Comparison of ENCODE assay signal across 30 cellular contexts in genomic region chr20:36507746-36508145, GRCh38. TPM values are rescaled to one million over a fixed set of nuclear protein-coding genes. Genes with fewer than 3 reads are reported as not detected.
DNase-seq lines count a peak whose midpoint lies in the region; ATAC-seq and TF ChIP-seq lines count a peak whose summit lies in the region.
"Had no signal": no experiment of that assay in that cellular context is flagged by ENCODE, and none has a peak within 500 bp of the region (broad histone marks: within the 10 kb centered on the region; RNA-seq: fewer than 3 reads in every experiment).

No MANE protein-coding gene starts in this region.

- peaks cover 75% of the 10 kb centered on the region for H3K79me2 ChIP-seq in smooth muscle cell (ENCODE audit: low read depth)

- 79% methylated on average over 6 of the region's 6 CpGs for WGBS in smooth muscle cell (ENCODE audit: low lambda C conversion rate)

- no peak overlapping the region for H3K4me2 ChIP-seq in smooth muscle cell
- H3K4me2 ChIP-seq: KMS-11 had no signal

- no peak overlapping the region for H2AFZ ChIP-seq in smooth muscle cell (ENCODE audit: low read depth)

- peaks cover 18% of the 10 kb centered on the region for H3K36me3 ChIP-seq in smooth muscle cell (ENCODE audit: low read depth)

- no peaks in the 10 kb centered on the region for H3K4me1 ChIP-seq in smooth muscle cell (ENCODE audit: low read depth)
- H3K4me1 ChIP-seq: HAP-1, SJCRH30 had no signal

- H4K20me1 ChIP-seq in smooth muscle cell (ENCODE audit: low read depth) = peaks cover 99% of the 10 kb centered on the region

- ATAC-seq in activated T-helper 17 cell treated with anti-CD3 and anti-CD28 coated beads, Interleukin-2, amount 50 U/mL, for 72 hours (replicated peaks) = no peak
- ATAC-seq in HG03025 (IDR thresholded peaks at IDR 0.05; ENCODE audit: low FRiP score, unreplicated experiment) = no peak
- ATAC-seq in HG03439 (IDR thresholded peaks at IDR 0.05; ENCODE audit: unreplicated experiment) = no peak
- ATAC-seq in GM18909 (IDR thresholded peaks at IDR 0.05; ENCODE audit: poor library complexity, unreplicated experiment) = no peak
- ATAC-seq: GM12878, Right ventricle myocardium inferior had no signal

- no peak for DNase-seq in T-helper 2 cell treated with Interferon-gamma antibody and Interleukin-4, amounts not matched to agents 5 μg/mL and 100 μg/mL, for 36 hours (ENCODE audit: low spot score)
- DNase-seq in T-helper 2 cell = no peak
- peak; percentile 83 for DNase-seq in islet precursor cell
- DNase-seq in smooth muscle cell (lab: John Stamatoyannopoulos, UW; ENCODE audit: unreplicated experiment) = no peak
- DNase-seq: CD8-positive, alpha-beta memory T cell; DMS 273 treated with DMSO at 0.1 percent for 48 hours; DMS79; EL; GDM1; GOT3; HFFc6; NCI-H1048; NCI-H1417; NCI-H1694; NCI-H2029 treated with DMSO at 0.1 percent for 48 hours; NCI-H2227 treated with DMSO at 0.1 percent for 48 hours; NCI-H526 treated with DMSO at 0.1 percent for 48 hours; SJCRH30 had no signal

- TF ChIP-seq CTCF in smooth muscle cell (IDR thresholded peaks at IDR 0.05; ENCODE audit: borderline replicate concordance, insufficient read depth, poor library complexity, severe bottlenecking) = no peak

- peaks cover 8% of the 10 kb centered on the region for H3F3A ChIP-seq in smooth muscle cell (ENCODE audit: low read depth)

- peak overlapping the region; percentile 63 for H3K27ac ChIP-seq in smooth muscle cell (ENCODE audit: low read depth)
- H3K27ac ChIP-seq: 22Rv1, C4-2B, KMS-11, SJCRH30 had no signal

- H3K27ac Mint-ChIP-seq in T-helper 2 cell treated with Interferon-gamma antibody and Interleukin-4, amounts not matched to agents 5 μg/mL and 100 μg/mL, for 36 hours = peak overlapping the region; percentile 15
- H3K27ac Mint-ChIP-seq in activated T-helper 17 cell treated with anti-CD3 and anti-CD28 coated beads, Interleukin-2, amount 50 U/mL, for 72 hours = peak overlapping the region; percentile 37
- H3K27ac Mint-ChIP-seq: B cell, HFFc6 had no signal

- no peak overlapping the region for H3K4me3 ChIP-seq in smooth muscle cell
- H3K4me3 ChIP-seq: GM12878, HAP-1, SJCRH30 had no signal

- H3K27me3 Mint-ChIP-seq in T-helper 2 cell treated with Interferon-gamma antibody and Interleukin-4, amounts not matched to agents 5 μg/mL and 100 μg/mL, for 36 hours (ENCODE audit: low read depth) = no peaks in the 10 kb centered on the region
- H3K27me3 Mint-ChIP-seq in activated T-helper 17 cell treated with anti-CD3 and anti-CD28 coated beads, Interleukin-2, amount 50 U/mL, for 72 hours = no peaks in the 10 kb centered on the region
- H3K27me3 Mint-ChIP-seq: B cell; CD8-positive, alpha-beta memory T cell; IgD-negative memory B cell had no signal

- peaks cover 2% of the 10 kb centered on the region for H3K4me1 Mint-ChIP-seq in T-helper 2 cell treated with Interferon-gamma antibody and Interleukin-4, amounts not matched to agents 5 μg/mL and 100 μg/mL, for 36 hours (ENCODE audit: low read depth)
- peaks cover 11% of the 10 kb centered on the region for H3K4me1 Mint-ChIP-seq in activated T-helper 17 cell treated with anti-CD3 and anti-CD28 coated beads, Interleukin-2, amount 50 U/mL, for 72 hours
- H3K4me1 Mint-ChIP-seq: B cell had no signal

- no peaks in the 10 kb centered on the region for H3K27me3 ChIP-seq in smooth muscle cell (ENCODE audit: low read depth)
- H3K27me3 ChIP-seq: SJCRH30 had no signal

- peaks cover 5% of the 10 kb centered on the region for H3K36me3 Mint-ChIP-seq in T-helper 2 cell treated with Interferon-gamma antibody and Interleukin-4, amounts not matched to agents 5 μg/mL and 100 μg/mL, for 36 hours (ENCODE audit: low read depth)
- peaks cover 74% of the 10 kb centered on the region for H3K36me3 Mint-ChIP-seq in activated T-helper 17 cell treated with anti-CD3 and anti-CD28 coated beads, Interleukin-2, amount 50 U/mL, for 72 hours (ENCODE audit: low read depth)

- no peak overlapping the region for H3K9ac ChIP-seq in smooth muscle cell (ENCODE audit: low read depth)
- H3K9ac ChIP-seq: KMS-11 had no signal

- no peak overlapping the region for H3K4me3 Mint-ChIP-seq in T-helper 2 cell treated with Interferon-gamma antibody and Interleukin-4, amounts not matched to agents 5 μg/mL and 100 μg/mL, for 36 hours
- no peak overlapping the region for H3K4me3 Mint-ChIP-seq in activated T-helper 17 cell treated with anti-CD3 and anti-CD28 coated beads, Interleukin-2, amount 50 U/mL, for 72 hours
- H3K4me3 Mint-ChIP-seq: B cell; CD8-positive, alpha-beta memory T cell; HFFc6; IgD-negative memory B cell had no signal

- H3K9me3 ChIP-seq in smooth muscle cell (replicated peaks; ENCODE audit: low read depth) = no peaks in the 10 kb centered on the region
- H3K9me3 ChIP-seq: HAP-1 had no signal

- H3K9me3 Mint-ChIP-seq in T-helper 2 cell treated with Interferon-gamma antibody and Interleukin-4, amounts not matched to agents 5 μg/mL and 100 μg/mL, for 36 hours = no peaks in the 10 kb centered on the region
- H3K9me3 Mint-ChIP-seq in activated T-helper 17 cell treated with anti-CD3 and anti-CD28 coated beads, Interleukin-2, amount 50 U/mL, for 72 hours = no peaks in the 10 kb centered on the region
- H3K9me3 Mint-ChIP-seq: CD8-positive, alpha-beta memory T cell; HFFc6; IgD-negative memory B cell had no signal

RNA-seq across cellular contexts. Expression of gene MYL9, which starts 33.6 kb away (rescaled TPM):
- total RNA-seq in activated T-helper 17 cell treated with anti-CD3 and anti-CD28 coated beads, Interleukin-2, amount 50 U/mL, for 72 hours = 10 to 100 TPM in 1 of 2 donors, 1 to 10 TPM in 1; 4.4 to 10.1 TPM
- 185 and 198 TPM in 2 replicates for total RNA-seq in smooth muscle cell
- 993 and 1,109 TPM in 2 replicates for polyA plus RNA-seq in smooth muscle cell
- total RNA-seq: CD8-positive, alpha-beta memory T cell had no signal
- polyA plus RNA-seq: CD8-positive, alpha-beta memory T cell had no signal

Comparison
In these comparisons a context has a peak if more than half of its experiments do, and no peak if none do; other contexts are left out.
1. RNA of gene MYL9, which starts 33.6 kb away (total RNA-seq): 185 to 198 TPM in smooth muscle cell; 4.4 to 10.1 TPM in activated T-helper 17 cell treated with anti-CD3 and anti-CD28 coated beads, Interleukin-2, amount 50 U/mL, for 72 hours; every median in the first group is over 10 times any median in the second.